Comparison of ENCODE assay signal across 1 cellular context in the genomic region with DNA sequence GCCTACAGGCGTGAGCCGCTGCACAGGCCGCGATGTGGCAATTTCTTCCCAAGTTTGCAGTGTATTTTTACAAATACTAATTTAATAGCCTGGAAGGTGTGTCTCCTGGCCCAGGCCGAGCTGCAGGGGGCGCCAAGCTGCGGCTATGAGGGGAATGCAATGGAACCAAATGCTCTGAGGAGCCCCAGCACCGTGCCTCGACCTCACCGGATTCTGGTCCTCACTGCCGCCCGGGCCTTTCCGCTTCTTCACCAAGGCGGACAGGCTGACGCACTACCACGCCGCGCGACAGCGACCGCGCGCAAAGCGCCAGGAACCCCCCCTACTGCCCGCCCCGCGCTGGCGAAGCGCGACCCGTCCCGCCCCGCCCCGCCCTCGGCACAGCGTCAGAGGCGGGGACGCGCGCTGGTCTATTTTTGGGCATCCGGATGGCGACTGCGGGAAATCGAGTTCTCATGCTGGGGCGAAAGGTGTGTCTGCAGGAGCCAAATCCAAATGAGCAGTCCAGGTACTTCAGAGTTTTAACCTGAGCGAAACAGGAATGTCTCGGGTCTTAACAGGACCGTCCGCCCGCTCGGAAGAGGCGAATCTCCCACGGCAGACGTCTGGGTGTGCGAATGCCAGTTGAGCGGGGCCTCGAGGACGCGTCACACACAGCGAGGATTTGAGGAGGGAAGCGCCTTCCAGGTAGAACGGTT.
TF ChIP-seq lines count a peak whose summit lies in the region.

No MANE protein-coding gene starts in this region.

TF ChIP-seq in GM23338, 12 proteins besides CTCF, POLR2A, EP300 and RAD21 (continued from another document):
- TF ChIP-seq, protein P1, sequence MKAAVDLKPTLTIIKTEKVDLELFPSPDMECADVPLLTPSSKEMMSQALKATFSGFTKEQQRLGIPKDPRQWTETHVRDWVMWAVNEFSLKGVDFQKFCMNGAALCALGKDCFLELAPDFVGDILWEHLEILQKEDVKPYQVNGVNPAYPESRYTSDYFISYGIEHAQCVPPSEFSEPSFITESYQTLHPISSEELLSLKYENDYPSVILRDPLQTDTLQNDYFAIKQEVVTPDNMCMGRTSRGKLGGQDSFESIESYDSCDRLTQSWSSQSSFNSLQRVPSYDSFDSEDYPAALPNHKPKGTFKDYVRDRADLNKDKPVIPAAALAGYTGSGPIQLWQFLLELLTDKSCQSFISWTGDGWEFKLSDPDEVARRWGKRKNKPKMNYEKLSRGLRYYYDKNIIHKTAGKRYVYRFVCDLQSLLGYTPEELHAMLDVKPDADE (IDR thresholded peaks at IDR 0.05), result no peak
- TF ChIP-seq NANOG (IDR thresholded peaks at IDR 0.05; ENCODE audit: borderline replicate concordance) (no peak), EZH2 (IDR thresholded peaks at IDR 0.05; ENCODE audit: low read depth, unreplicated experiment) (no peak), STAT1 (IDR thresholded peaks at IDR 0.05; ENCODE audit: unreplicated experiment) (no peak)
- TF ChIP-seq, protein P2, sequence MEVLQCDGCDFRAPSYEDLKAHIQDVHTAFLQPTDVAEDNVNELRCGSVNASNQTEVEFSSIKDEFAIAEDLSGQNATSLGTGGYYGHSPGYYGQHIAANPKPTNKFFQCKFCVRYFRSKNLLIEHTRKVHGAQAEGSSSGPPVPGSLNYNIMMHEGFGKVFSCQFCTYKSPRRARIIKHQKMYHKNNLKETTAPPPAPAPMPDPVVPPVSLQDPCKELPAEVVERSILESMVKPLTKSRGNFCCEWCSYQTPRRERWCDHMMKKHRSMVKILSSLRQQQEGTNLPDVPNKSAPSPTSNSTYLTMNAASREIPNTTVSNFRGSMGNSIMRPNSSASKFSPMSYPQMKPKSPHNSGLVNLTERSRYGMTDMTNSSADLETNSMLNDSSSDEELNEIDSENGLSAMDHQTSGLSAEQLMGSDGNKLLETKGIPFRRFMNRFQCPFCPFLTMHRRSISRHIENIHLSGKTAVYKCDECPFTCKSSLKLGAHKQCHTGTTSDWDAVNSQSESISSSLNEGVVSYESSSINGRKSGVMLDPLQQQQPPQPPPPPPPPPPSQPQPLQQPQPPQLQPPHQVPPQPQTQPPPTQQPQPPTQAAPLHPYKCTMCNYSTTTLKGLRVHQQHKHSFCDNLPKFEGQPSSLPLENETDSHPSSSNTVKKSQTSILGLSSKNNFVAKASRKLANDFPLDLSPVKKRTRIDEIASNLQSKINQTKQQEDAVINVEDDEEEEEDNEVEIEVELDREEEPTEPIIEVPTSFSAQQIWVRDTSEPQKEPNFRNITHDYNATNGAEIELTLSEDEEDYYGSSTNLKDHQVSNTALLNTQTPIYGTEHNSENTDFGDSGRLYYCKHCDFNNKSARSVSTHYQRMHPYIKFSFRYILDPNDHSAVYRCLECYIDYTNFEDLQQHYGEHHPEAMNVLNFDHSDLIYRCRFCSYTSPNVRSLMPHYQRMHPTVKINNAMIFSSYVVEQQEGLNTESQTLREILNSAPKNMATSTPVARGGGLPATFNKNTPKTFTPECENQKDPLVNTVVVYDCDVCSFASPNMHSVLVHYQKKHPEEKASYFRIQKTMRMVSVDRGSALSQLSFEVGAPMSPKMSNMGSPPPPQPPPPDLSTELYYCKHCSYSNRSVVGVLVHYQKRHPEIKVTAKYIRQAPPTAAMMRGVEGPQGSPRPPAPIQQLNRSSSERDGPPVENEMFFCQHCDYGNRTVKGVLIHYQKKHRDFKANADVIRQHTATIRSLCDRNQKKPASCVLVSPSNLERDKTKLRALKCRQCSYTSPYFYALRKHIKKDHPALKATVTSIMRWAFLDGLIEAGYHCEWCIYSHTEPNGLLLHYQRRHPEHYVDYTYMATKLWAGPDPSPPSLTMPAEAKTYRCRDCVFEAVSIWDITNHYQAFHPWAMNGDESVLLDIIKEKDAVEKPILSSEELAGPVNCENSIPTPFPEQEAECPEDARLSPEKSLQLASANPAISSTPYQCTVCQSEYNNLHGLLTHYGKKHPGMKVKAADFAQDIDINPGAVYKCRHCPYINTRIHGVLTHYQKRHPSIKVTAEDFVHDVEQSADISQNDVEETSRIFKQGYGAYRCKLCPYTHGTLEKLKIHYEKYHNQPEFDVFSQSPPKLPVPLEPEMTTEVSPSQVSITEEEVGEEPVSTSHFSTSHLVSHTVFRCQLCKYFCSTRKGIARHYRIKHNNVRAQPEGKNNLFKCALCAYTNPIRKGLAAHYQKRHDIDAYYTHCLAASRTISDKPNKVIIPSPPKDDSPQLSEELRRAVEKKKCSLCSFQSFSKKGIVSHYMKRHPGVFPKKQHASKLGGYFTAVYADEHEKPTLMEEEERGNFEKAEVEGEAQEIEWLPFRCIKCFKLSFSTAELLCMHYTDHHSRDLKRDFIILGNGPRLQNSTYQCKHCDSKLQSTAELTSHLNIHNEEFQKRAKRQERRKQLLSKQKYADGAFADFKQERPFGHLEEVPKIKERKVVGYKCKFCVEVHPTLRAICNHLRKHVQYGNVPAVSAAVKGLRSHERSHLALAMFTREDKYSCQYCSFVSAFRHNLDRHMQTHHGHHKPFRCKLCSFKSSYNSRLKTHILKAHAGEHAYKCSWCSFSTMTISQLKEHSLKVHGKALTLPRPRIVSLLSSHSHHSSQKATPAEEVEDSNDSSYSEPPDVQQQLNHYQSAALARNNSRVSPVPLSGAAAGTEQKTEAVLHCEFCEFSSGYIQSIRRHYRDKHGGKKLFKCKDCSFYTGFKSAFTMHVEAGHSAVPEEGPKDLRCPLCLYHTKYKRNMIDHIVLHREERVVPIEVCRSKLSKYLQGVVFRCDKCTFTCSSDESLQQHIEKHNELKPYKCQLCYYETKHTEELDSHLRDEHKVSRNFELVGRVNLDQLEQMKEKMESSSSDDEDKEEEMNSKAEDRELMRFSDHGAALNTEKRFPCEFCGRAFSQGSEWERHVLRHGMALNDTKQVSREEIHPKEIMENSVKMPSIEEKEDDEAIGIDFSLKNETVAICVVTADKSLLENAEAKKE (CRISPR knock-in tag; IDR thresholded peaks at IDR 0.05), result peak; percentile 3; the same call in 1 of the 2 replicates
